In genomic region chr14:88792572-88793258, GRCh38 we compare ENCODE assay signal across 8 cellular contexts. TPM values are rescaled to one million over a fixed set of nuclear protein-coding genes. Genes with fewer than 3 reads are reported as not detected.
A peak's percentile ranks its signal among the peaks of the same experiment; 100 is the strongest.
DNase-seq lines count a peak whose midpoint lies in the region; ATAC-seq and TF ChIP-seq lines count a peak whose summit lies in the region.

Gene EML5 (minus strand): TSS chr14:88792953. CDS start chr14:88792503, 450 bp downstream.

- H3K4me3 ChIP-seq in GM12875 (ENCODE audit: low read depth, low read length) = peak within 1 kb of the TSS; percentile 67
- peak within 1 kb of the TSS; percentile 71 to 94 for H3K4me3 ChIP-seq in ascending aorta
- H3K4me3 ChIP-seq in vagina = peak within 1 kb of the TSS; percentile 47 to 55

- H3K36me3 ChIP-seq in ascending aorta (no peaks in the 10 kb centered on the region), vagina (no peaks in the 10 kb centered on the region)

- peak within 1 kb of the TSS in 1 of 2 donors; percentile 81 for H3K27ac ChIP-seq in ascending aorta
- H3K27ac ChIP-seq in vagina = peak within 1 kb of the TSS; percentile 22

- H3K4me1 ChIP-seq in ascending aorta (peaks cover 3 to 8% of the 10 kb centered on the region in 2 donors), vagina (peaks cover 5% of the 10 kb centered on the region)

- peaks cover 11% of the 10 kb centered on the region for H3K4me1 Mint-ChIP-seq in T-helper 17 cell

- no peaks in the 10 kb centered on the region for H3K27me3 Mint-ChIP-seq in T-helper 17 cell

- DNase-seq in NCI-H1105 treated with DMSO at 0.1 percent for 48 hours (lab: John Stamatoyannopoulos, UW) (peak; percentile 84), T-helper 17 cell (peak; percentile 77), ascending aorta (ENCODE audit: low spot score in 2 of 2) (peak; percentile 23 to 90), hepatic stellate cell (ENCODE audit: low spot score) (peak; percentile 49), renal cortical epithelial cell (ENCODE audit: low read depth) (peak; percentile 29), vagina (ENCODE audit: extremely low spot score in 2 of 2) (no peak)

- no peak for TF ChIP-seq POLR2A in vagina (IDR thresholded peaks at IDR 0.05)

- H3K27me3 ChIP-seq in ascending aorta (no peaks in the 10 kb centered on the region), vagina (no peaks in the 10 kb centered on the region)

- H3K36me3 Mint-ChIP-seq in T-helper 17 cell (ENCODE audit: low read depth) = no peaks in the 10 kb centered on the region

- intact Hi-C loops in ascending aorta (cut with DNase I) = loop anchor here (2.0 to 5.0 kb wide), 2 partner anchors 42 to 75 kb away; no protein-coding TSS in a partner anchor
- intact Hi-C loops in vagina (cut with DNase I) = no loop called here

- peak within 1 kb of the TSS; percentile 90 for H3K4me3 Mint-ChIP-seq in T-helper 17 cell

- TF ChIP-seq CTCF in GM12875 (IDR thresholded peaks at IDR 0.05; ENCODE audit: borderline replicate concordance, insufficient read depth, low read depth, low read length) (peak; percentile 24; the same call in 1 of the 2 replicates), ascending aorta (IDR thresholded peaks at IDR 0.05) (peak; percentile 15 to 24 (median 21)), vagina (IDR thresholded peaks at IDR 0.05) (peak in 1 of 3 experiments; percentile 30)

- H3K9me3 ChIP-seq in T-helper 17 cell (ENCODE audit: control insufficient read depth, low read length, poor library complexity, severe bottlenecking) (no peaks in the 10 kb centered on the region), ascending aorta (no peaks in the 10 kb centered on the region), vagina (no peaks in the 10 kb centered on the region)

- ATAC-seq in HG02763 (IDR thresholded peaks at IDR 0.05; ENCODE audit: unreplicated experiment) (peak; percentile 84), T-helper 17 cell (peak; percentile 86)

- H3K27ac Mint-ChIP-seq in T-helper 17 cell = peak within 1 kb of the TSS; percentile 86

RNA-seq across cellular contexts. Expression of gene EML5, which starts in this region (rescaled TPM):
- total RNA-seq in T-helper 17 cell (1 to 10 TPM; 3.1 to 3.7 TPM), ascending aorta (0.21 TPM), renal cortical epithelial cell (0.55 and 2.4 TPM in 2 replicates), vagina (0.49 TPM)

Comparison
In these comparisons a context has a peak if more than half of its experiments do, and no peak if none do; other contexts are left out.
1. Peak in DNase-seq and H3K4me3 ChIP-seq in ascending aorta; RNA of the gene not detected or under 1 TPM.
2. DNase-seq: peak in NCI-H1105 treated with DMSO at 0.1 percent for 48 hours (single experiment), T-helper 17 cell (3 of 3), hepatic stellate cell (single experiment) and renal cortical epithelial cell (single experiment); none in vagina (0 of 2).
3. Peak in every context shown above with its lines, with median percentiles within 50 percentile points of each other: H3K4me3 ChIP-seq.